ENCODE assay signal across 12 cellular contexts in genomic region chr13:46665243-46665629, GRCh38.
DNase-seq lines count a peak whose midpoint lies in the region; ATAC-seq and TF ChIP-seq lines count a peak whose summit lies in the region.
"Had no signal": no experiment of that assay in that cellular context is flagged by ENCODE, and none has a peak within 500 bp of the region (broad histone marks: within the 10 kb centered on the region; RNA-seq: fewer than 3 reads in every experiment).

No MANE protein-coding gene starts in this region.

- H3K4me3 Mint-ChIP-seq in activated CD4-positive, alpha-beta T cell treated with anti-CD3 and anti-CD28 coated beads, Interleukin-2, amount 10 ng/mL, durations not matched to agents 24 days and 14 days: peak overlapping the region; percentile 50
- peak overlapping the region in 1 of 3 donors; percentile 61 for H3K4me3 Mint-ChIP-seq in T-cell
- no peak overlapping the region for H3K4me3 Mint-ChIP-seq in glutamatergic neuron (ENCODE audit: unreplicated experiment)
- peak overlapping the region; percentile 13 to 54 for H3K4me3 Mint-ChIP-seq in stimulated activated naive CD8-positive, alpha-beta T cell treated with anti-CD3 and anti-CD28 coated beads, Interleukin-15, amount 100 ng/mL, for 72 hours

- POLR2A ChIA-PET in T-cell (lab: Charles Lee): interaction anchor here in 1 of 2 donors (1.0 kb wide), 1 partner anchor 71 kb away, joined by 5 read pairs; no protein-coding TSS in a partner anchor
- POLR2A ChIA-PET in HEK293T (lab: Yijun Ruan, JAX): no interaction called here

- ATAC-seq in T-cell (replicated peaks in 1 of 4) (no peak), HG03045 (IDR thresholded peaks at IDR 0.05; ENCODE audit: unreplicated experiment) (no peak)
- no peak for ATAC-seq in stimulated activated naive CD8-positive, alpha-beta T cell treated with anti-CD3 and anti-CD28 coated beads, Interleukin-15, amount 100 ng/mL, for 72 hours

- H3K4me1 Mint-ChIP-seq in activated CD4-positive, alpha-beta T cell treated with anti-CD3 and anti-CD28 coated beads, Interleukin-2, amount 10 ng/mL, durations not matched to agents 24 days and 14 days: peaks cover 51% of the 10 kb centered on the region
- H3K4me1 Mint-ChIP-seq in T-cell: peaks cover 59 to 67% (median 61%) of the 10 kb centered on the region in 3 donors
- peaks cover 26% of the 10 kb centered on the region for H3K4me1 Mint-ChIP-seq in glutamatergic neuron (ENCODE audit: low read depth, unreplicated experiment)
- H3K4me1 Mint-ChIP-seq in stimulated activated naive CD8-positive, alpha-beta T cell treated with anti-CD3 and anti-CD28 coated beads, Interleukin-15, amount 100 ng/mL, for 72 hours: peaks cover 58% of the 10 kb centered on the region

- DNase-seq in activated CD4-positive, alpha-beta T cell treated with anti-CD3 and anti-CD28 coated beads, Interleukin-2, amount 10 ng/mL, durations not matched to agents 24 days and 14 days: no peak
- DNase-seq in activated CD4-positive, alpha-beta T cell treated with anti-CD3 and anti-CD28 coated beads, Interleukin-2, amount 50 U/mL, for 1 hour: no peak
- no peak for DNase-seq in T-cell
- no peak for DNase-seq in glutamatergic neuron
- no peak for DNase-seq in stimulated activated naive CD8-positive, alpha-beta T cell treated with anti-CD3 and anti-CD28 coated beads, Interleukin-15, amount 100 ng/mL, for 72 hours
- no peak for DNase-seq in effector CD8-positive, alpha-beta T cell (lab: John Stamatoyannopoulos, UW)
- DNase-seq in HEK293T (ENCODE audit: extremely low spot score): no peak
- DNase-seq: adrenal gland; NCI-H774; stimulated activated CD4-positive, alpha-beta T cell treated with anti-CD3 and anti-CD28 coated beads, Interleukin-15, amount 100 ng/mL, for 24 hours; thyroid gland had no signal

- H3K27me3 Mint-ChIP-seq in activated CD4-positive, alpha-beta T cell treated with anti-CD3 and anti-CD28 coated beads, Interleukin-2, amount 10 ng/mL, durations not matched to agents 24 days and 14 days: no peaks in the 10 kb centered on the region
- H3K27me3 Mint-ChIP-seq in T-cell: no peaks in the 10 kb centered on the region
- H3K27me3 Mint-ChIP-seq in glutamatergic neuron (ENCODE audit: unreplicated experiment): no peaks in the 10 kb centered on the region
- H3K27me3 Mint-ChIP-seq in stimulated activated naive CD8-positive, alpha-beta T cell treated with anti-CD3 and anti-CD28 coated beads, Interleukin-15, amount 100 ng/mL, for 72 hours: no peaks in the 10 kb centered on the region

- no peaks in the 10 kb centered on the region for H3K9me3 Mint-ChIP-seq in activated CD4-positive, alpha-beta T cell treated with anti-CD3 and anti-CD28 coated beads, Interleukin-2, amount 10 ng/mL, durations not matched to agents 24 days and 14 days
- H3K9me3 Mint-ChIP-seq in T-cell: no peaks in the 10 kb centered on the region
- H3K9me3 Mint-ChIP-seq in glutamatergic neuron (ENCODE audit: unreplicated experiment): no peaks in the 10 kb centered on the region
- no peaks in the 10 kb centered on the region for H3K9me3 Mint-ChIP-seq in stimulated activated naive CD8-positive, alpha-beta T cell treated with anti-CD3 and anti-CD28 coated beads, Interleukin-15, amount 100 ng/mL, for 72 hours

- peaks cover 4% of the 10 kb centered on the region for H3K36me3 Mint-ChIP-seq in activated CD4-positive, alpha-beta T cell treated with anti-CD3 and anti-CD28 coated beads, Interleukin-2, amount 10 ng/mL, durations not matched to agents 24 days and 14 days (ENCODE audit: low read depth)
- H3K36me3 Mint-ChIP-seq in T-cell (peaks cover 9% of the 10 kb centered on the region), glutamatergic neuron (ENCODE audit: unreplicated experiment) (no peaks in the 10 kb centered on the region)

- peak overlapping the region; percentile 86 for H3K27ac Mint-ChIP-seq in activated CD4-positive, alpha-beta T cell treated with anti-CD3 and anti-CD28 coated beads, Interleukin-2, amount 10 ng/mL, durations not matched to agents 24 days and 14 days
- H3K27ac Mint-ChIP-seq in T-cell (peak overlapping the region; percentile 83 to 88), glutamatergic neuron (ENCODE audit: unreplicated experiment) (peak overlapping the region; percentile 41)
- H3K27ac Mint-ChIP-seq in stimulated activated naive CD8-positive, alpha-beta T cell treated with anti-CD3 and anti-CD28 coated beads, Interleukin-15, amount 100 ng/mL, for 72 hours: peak overlapping the region; percentile 30 to 45

- intact Hi-C loops in activated CD4-positive, alpha-beta T cell treated with anti-CD3 and anti-CD28 coated beads, Interleukin-2, amount 10 ng/mL, durations not matched to agents 24 days and 14 days (cut with micrococcal nuclease): loop anchor here (5.0 to 10.0 kb wide), 3 partner anchors 88 to 500 kb away; partner anchors contain the start of gene ESD

- TF ChIP-seq CTCF in glutamatergic neuron (IDR thresholded peaks at IDR 0.05; ENCODE audit: partially characterized antibody, unreplicated experiment): no peak

- CTCF ChIA-PET in T-cell (lab: Charles Lee) (no interaction called here), HEK293T (lab: Yijun Ruan, JAX) (no interaction called here)

TF ChIP-seq in HEK293T, 16 proteins besides CTCF, POLR2A, EP300 and RAD21:
- TF ChIP-seq FOXK2 (IDR thresholded peaks at IDR 0.05): no peak
- TF ChIP-seq, protein P1, sequence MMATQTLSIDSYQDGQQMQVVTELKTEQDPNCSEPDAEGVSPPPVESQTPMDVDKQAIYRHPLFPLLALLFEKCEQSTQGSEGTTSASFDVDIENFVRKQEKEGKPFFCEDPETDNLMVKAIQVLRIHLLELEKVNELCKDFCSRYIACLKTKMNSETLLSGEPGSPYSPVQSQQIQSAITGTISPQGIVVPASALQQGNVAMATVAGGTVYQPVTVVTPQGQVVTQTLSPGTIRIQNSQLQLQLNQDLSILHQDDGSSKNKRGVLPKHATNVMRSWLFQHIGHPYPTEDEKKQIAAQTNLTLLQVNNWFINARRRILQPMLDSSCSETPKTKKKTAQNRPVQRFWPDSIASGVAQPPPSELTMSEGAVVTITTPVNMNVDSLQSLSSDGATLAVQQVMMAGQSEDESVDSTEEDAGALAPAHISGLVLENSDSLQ (IDR thresholded peaks at IDR 0.05): no peak
- no peak for TF ChIP-seq TARDBP (IDR thresholded peaks at IDR 0.05)
- TF ChIP-seq CTBP1 (IDR thresholded peaks at IDR 0.05; ENCODE audit: borderline replicate concordance): no peak
- TF ChIP-seq SUZ12 (IDR thresholded peaks at IDR 0.05): no peak
- no peak for TF ChIP-seq ZNF384 (IDR thresholded peaks at IDR 0.05)
- no peak for TF ChIP-seq FOXA1 (IDR thresholded peaks at IDR 0.05)
- TF ChIP-seq BHLHE40 (IDR thresholded peaks at IDR 0.05; ENCODE audit: borderline replicate concordance): no peak
- TF ChIP-seq LEF1 (IDR thresholded peaks at IDR 0.05; ENCODE audit: borderline replicate concordance): no peak
- TF ChIP-seq SP1 (IDR thresholded peaks at IDR 0.05): no peak
- no peak for TF ChIP-seq NFRKB (IDR thresholded peaks at IDR 0.05)
